ENCODE assay signal across 1 cellular context in genomic region chr19:33300016-33300981, GRCh38.
TF ChIP-seq lines count a peak whose summit lies in the region.

No MANE protein-coding gene starts in this region.

TF ChIP-seq in HepG2, 621 proteins besides CTCF, POLR2A, EP300 and RAD21 (continued from another document):
- no peak for TF ChIP-seq ZIK1 (CRISPR knock-in tag; IDR thresholded peaks at IDR 0.05; ENCODE audit: borderline replicate concordance, low read depth)
- no peak for TF ChIP-seq ZNF773 (CRISPR knock-in tag; IDR thresholded peaks at IDR 0.05; ENCODE audit: borderline replicate concordance)
- TF ChIP-seq RERE (CRISPR knock-in tag; IDR thresholded peaks at IDR 0.05; ENCODE audit: low read depth) = no peak
- no peak for TF ChIP-seq SSRP1 (CRISPR knock-in tag; IDR thresholded peaks at IDR 0.05)
- TF ChIP-seq SAP130 (CRISPR knock-in tag; IDR thresholded peaks at IDR 0.05; ENCODE audit: low read depth) = peak; percentile 46; the same call in 1 of the 2 replicates
- TF ChIP-seq ZFP91 (CRISPR knock-in tag; IDR thresholded peaks at IDR 0.05; ENCODE audit: borderline replicate concordance) = no peak
- 0 out of 2 replicates have a peak, but pooled peaks have one; percentile 12 for TF ChIP-seq ZNF331 (CRISPR knock-in tag; IDR thresholded peaks at IDR 0.05)
- no peak for TF ChIP-seq SOX6 (IDR thresholded peaks at IDR 0.05)
- TF ChIP-seq SOX6 (CRISPR knock-in tag; IDR thresholded peaks at IDR 0.05) = no peak; the same call in 1 of the 2 replicates
- TF ChIP-seq ZNF878 (CRISPR knock-in tag; IDR thresholded peaks at IDR 0.05) = no peak
- 0 out of 2 replicates have a peak, but pooled peaks have one; percentile 28 for TF ChIP-seq ZNF337 (CRISPR knock-in tag; IDR thresholded peaks at IDR 0.05; ENCODE audit: borderline replicate concordance, low read depth)
- no peak for TF ChIP-seq TEAD3 (CRISPR knock-in tag; optimal IDR thresholded peaks at IDR 0.05; ENCODE audit: borderline replicate concordance)
- peak; percentile 40 for TF ChIP-seq U2AF1 (optimal IDR thresholded peaks at IDR 0.05; ENCODE audit: low read depth, low read length)
